In the genomic region with DNA sequence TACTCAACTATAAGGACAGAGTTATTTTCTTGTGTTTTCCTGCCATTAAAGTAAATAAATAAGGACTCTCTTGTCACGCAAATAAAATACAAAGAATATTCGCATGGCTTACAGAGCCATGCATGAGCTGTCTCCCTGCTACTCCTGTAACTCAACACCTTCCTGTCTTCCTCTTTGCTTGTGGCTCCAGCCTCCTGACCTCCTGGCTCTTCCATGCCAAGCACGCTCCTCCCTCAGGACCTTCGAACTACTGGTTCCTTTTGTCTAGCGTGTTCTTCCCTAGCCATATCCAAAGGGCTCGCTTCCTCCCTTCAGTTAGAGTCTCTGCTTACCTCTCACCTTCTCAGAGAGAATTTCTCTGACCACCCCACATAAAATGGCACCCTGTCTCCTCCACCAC, we compare ENCODE assay signal across 26 cellular contexts.
"Had no signal": no experiment of that assay in that cellular context is flagged by ENCODE, and none has a peak within 500 bp of the region (broad histone marks: within the 10 kb centered on the region; RNA-seq: fewer than 3 reads in every experiment).

No MANE protein-coding gene starts in this region.

- H2AFZ ChIP-seq: hepatocyte had no signal

- DNase-seq: immature natural killer cell; kidney; left colon; left ventricle myocardium inferior; mesendoderm; naive B cell; natural killer cell; ovary; right lobe of liver; stimulated activated CD4-positive, alpha-beta T cell treated with anti-CD3 and anti-CD28 coated beads, Interleukin-1b, Interleukin-23, amount 100 ng/mL, for 48 hours; stimulated activated CD4-positive, alpha-beta T cell treated with anti-CD3 and anti-CD28 coated beads, Interleukin-2, amount 100 ng/mL, for 48 hours; stimulated activated CD4-positive, alpha-beta T cell treated with anti-CD3 and anti-CD28 coated beads, Interleukin-4, amount 100 ng/mL, for 4 hours; stimulated activated CD8-positive, alpha-beta memory T cell treated with anti-CD3 and anti-CD28 coated beads, Interleukin-4, amount 100 ng/mL, for 48 hours; stimulated activated naive CD4-positive, alpha-beta T cell treated with Interleukin-2 at 50 U/mL for 16 hours; stimulated activated naive CD8-positive, alpha-beta T cell treated with anti-CD3 and anti-CD28 coated beads, Interleukin-15, amount 100 ng/mL, for 72 hours; substantia nigra; uterus had no signal

- H3K4me3 ChIP-seq: hepatocyte, left ventricle myocardium inferior, lung, ovary, right atrium auricular region, right lobe of liver, smooth muscle cell, tibial nerve, uterus had no signal

- H3K4me1 ChIP-seq: left ventricle myocardium inferior, right atrium auricular region, right lobe of liver, tibial nerve, uterus had no signal

- H3K4me3 Mint-ChIP-seq: immature natural killer cell; mesothelial cell of epicardium; naive B cell; natural killer cell; stimulated activated memory B cell treated with anti-CD40 and anti-IgM and Interleukin-4, amounts not matched to agents 10 μg/mL and 1 μg/mL and 100 μg/mL, for 72 hours; stimulated activated naive CD8-positive, alpha-beta T cell treated with anti-CD3 and anti-CD28 coated beads, Interleukin-15, amount 100 ng/mL, for 72 hours; type B pancreatic cell had no signal

- H3K4me1 Mint-ChIP-seq: immature natural killer cell; naive B cell; natural killer cell; stimulated activated memory B cell treated with anti-CD40 and anti-IgM and Interleukin-4, amounts not matched to agents 10 μg/mL and 1 μg/mL and 100 μg/mL, for 72 hours; stimulated activated naive CD8-positive, alpha-beta T cell treated with anti-CD3 and anti-CD28 coated beads, Interleukin-15, amount 100 ng/mL, for 72 hours had no signal

- H3K27ac ChIP-seq: hepatocyte, left ventricle myocardium inferior, ovary, right atrium auricular region, right lobe of liver, tibial nerve, uterus had no signal

- ATAC-seq: left colon; natural killer cell; right lobe of liver; stimulated activated memory B cell treated with anti-CD40 and anti-IgM and Interleukin-4, amounts not matched to agents 10 μg/mL and 1 μg/mL and 100 μg/mL, for 72 hours; stimulated activated naive CD8-positive, alpha-beta T cell treated with anti-CD3 and anti-CD28 coated beads, Interleukin-15, amount 100 ng/mL, for 72 hours had no signal

- H3K27ac Mint-ChIP-seq: immature natural killer cell; mesothelial cell of epicardium; natural killer cell; progenitor cell of endocrine pancreas; stimulated activated memory B cell treated with anti-CD40 and anti-IgM and Interleukin-4, amounts not matched to agents 10 μg/mL and 1 μg/mL and 100 μg/mL, for 72 hours; stimulated activated naive CD8-positive, alpha-beta T cell treated with anti-CD3 and anti-CD28 coated beads, Interleukin-15, amount 100 ng/mL, for 72 hours; type B pancreatic cell had no signal

- H3K9me3 Mint-ChIP-seq: immature natural killer cell; natural killer cell; stimulated activated naive CD8-positive, alpha-beta T cell treated with anti-CD3 and anti-CD28 coated beads, Interleukin-15, amount 100 ng/mL, for 72 hours had no signal

- H3K4me2 ChIP-seq: hepatocyte, smooth muscle cell had no signal

- H3K9me3 ChIP-seq: left ventricle myocardium inferior, ovary, right atrium auricular region, right lobe of liver, tibial nerve, uterus had no signal

- H3K27me3 Mint-ChIP-seq: progenitor cell of endocrine pancreas; stimulated activated naive CD8-positive, alpha-beta T cell treated with anti-CD3 and anti-CD28 coated beads, Interleukin-15, amount 100 ng/mL, for 72 hours; type B pancreatic cell had no signal

- H3K27me3 ChIP-seq: hepatocyte, ovary, right atrium auricular region, right lobe of liver, tibial nerve, uterus had no signal

- H3K36me3 Mint-ChIP-seq: immature natural killer cell; mesothelial cell of epicardium; naive B cell; natural killer cell; stimulated activated memory B cell treated with anti-CD40 and anti-IgM and Interleukin-4, amounts not matched to agents 10 μg/mL and 1 μg/mL and 100 μg/mL, for 72 hours; type B pancreatic cell had no signal

- H3K79me2 ChIP-seq: hepatocyte had no signal

- H3K36me3 ChIP-seq: left ventricle myocardium inferior, ovary, right atrium auricular region, right lobe of liver, tibial nerve, uterus had no signal
